In genomic region chr1:160167580-160167979, GRCh38 we compare ENCODE assay signal across 17 cellular contexts. TPM values are rescaled to one million over a fixed set of nuclear protein-coding genes. Genes with fewer than 3 reads are reported as not detected.
A peak's percentile ranks its signal among the peaks of the same experiment; 100 is the strongest.
DNase-seq lines count a peak whose midpoint lies in the region; ATAC-seq, FAIRE-seq and TF ChIP-seq lines count a peak whose summit lies in the region.
"Had no signal": no experiment of that assay in that cellular context is flagged by ENCODE, and none has a peak within 500 bp of the region (broad histone marks: within the 10 kb centered on the region; RNA-seq: fewer than 3 reads in every experiment).

No MANE protein-coding gene starts in this region.

- in situ Hi-C loops in GM12878 (cut with MboI), result no loop called here

- SMC1A ChIA-PET in GM12878 (lab: Charles Lee; ENCODE audit: uncharacterized antibody, unreplicated experiment), result interaction anchor here (1.0 to 2.5 kb wide), 5 partner anchors 26 to 209 kb away, joined by 3 to 10 read pairs (median 5); no protein-coding TSS in a partner anchor

- no peak for TF ChIP-seq EP300 in GM12878 (IDR thresholded peaks at IDR 0.05; ENCODE audit: borderline replicate concordance in 1 of 2, control insufficient read depth in 1 of 2, low read depth in 2 of 2, low read length in 2 of 2)

- no peak for TF ChIP-seq POLR2A in GM12878 (IDR thresholded peaks at IDR 0.05; ENCODE audit: low read depth, low read length)
- no peak for TF ChIP-seq POLR2A in vagina (IDR thresholded peaks at IDR 0.05)

- H3K4me3 Mint-ChIP-seq in activated T-cell treated with anti-CD3 and anti-CD28 coated beads, Interleukin-2, amount 50 U/mL, for 4 hours, result no peak overlapping the region
- H3K4me3 Mint-ChIP-seq in activated T-cell treated with anti-CD3 and anti-CD28 coated beads, Interleukin-2, amount 50 U/mL, for 24 hours, result no peak overlapping the region
- H3K4me3 Mint-ChIP-seq in stimulated activated naive CD8-positive, alpha-beta T cell treated with anti-CD3 and anti-CD28 coated beads, Interleukin-15, Interleukin-2, amounts not matched to agents 100 ng/mL and 50 ng/mL, for 24 hours, result no peak overlapping the region

- no TSS peak for BruUV-seq in GM12878 (replicated peaks; lab: Mats Ljungman, UMichigan)

- 67% methylated on average over 6 of the region's 6 CpGs for WGBS in GM12878 (ENCODE audit: insufficient coverage, insufficient replicate concordance, low lambda C conversion rate, missing lambda C conversion rate)

- no peak for FAIRE-seq in GM12878 (lab: Jason Lieb, UNC)

- H3K4me3 ChIP-seq in GM12878 (no peak overlapping the region), vagina (no peak overlapping the region)

- no peaks in the 10 kb centered on the region for H3K36me3 Mint-ChIP-seq in activated T-cell treated with anti-CD3 and anti-CD28 coated beads, Interleukin-2, amount 50 U/mL, for 4 hours (ENCODE audit: insufficient read depth)
- H3K36me3 Mint-ChIP-seq in activated T-cell treated with anti-CD3 and anti-CD28 coated beads, Interleukin-2, amount 50 U/mL, for 24 hours (ENCODE audit: low read depth), result no peaks in the 10 kb centered on the region
- no peaks in the 10 kb centered on the region for H3K36me3 Mint-ChIP-seq in stimulated activated naive CD8-positive, alpha-beta T cell treated with anti-CD3 and anti-CD28 coated beads, Interleukin-15, Interleukin-2, amounts not matched to agents 100 ng/mL and 50 ng/mL, for 24 hours (ENCODE audit: low read depth)

- TF ChIP-seq RAD21 in GM12878 (IDR thresholded peaks at IDR 0.05; ENCODE audit: insufficient read depth, low read depth, low read length), result no peak

- H3K27ac ChIP-seq in GM12878 (ENCODE audit: control insufficient read depth, insufficient read depth), result no peak overlapping the region
- H3K27ac ChIP-seq in vagina, result no peak overlapping the region
- H3K27ac ChIP-seq: epithelial cell of prostate, KMS-11 had no signal

- peak; percentile 68 to 81 for ATAC-seq in activated T-cell treated with anti-CD3 and anti-CD28 coated beads, Interleukin-2, amount 50 U/mL, for 4 hours
- ATAC-seq in GM12878 (peak; percentile 29), GM21526 (IDR thresholded peaks at IDR 0.05; ENCODE audit: low FRiP score, unreplicated experiment) (no peak)
- ATAC-seq: left ventricle myocardium superior had no signal

- POLR2A ChIA-PET in GM12878 (lab: Charles Lee), result interaction anchor here (1.0 kb wide), 1 partner anchor 98 kb away, joined by 3 read pairs; no protein-coding TSS in a partner anchor

- no peaks in the 10 kb centered on the region; a peak in 1 of 4 replicates for H3K27me3 ChIP-seq in GM12878 (replicated peaks in 1 of 2; ENCODE audit: control insufficient read depth in 2 of 2, insufficient read depth in 2 of 2, low read length in 1 of 2)
- H3K27me3 ChIP-seq in vagina, result no peaks in the 10 kb centered on the region

- no peaks in the 10 kb centered on the region for H4K20me1 ChIP-seq in GM12878 (ENCODE audit: control insufficient read depth, insufficient read depth)

- TF ChIP-seq CTCF in GM12878 (IDR thresholded peaks at IDR 0.05 in 2 of 3, conservative IDR thresholded peaks at IDR 0.05 in 1 of 3; ENCODE audit: control insufficient read depth in 2 of 3, extremely low read depth in 1 of 3, insufficient read depth in 1 of 3, low read depth in 3 of 3, low read length in 3 of 3), result peak in 2 of 3 experiments; percentile 11 to 22; a peak in 2 of 6 replicates
- TF ChIP-seq CTCF in vagina (IDR thresholded peaks at IDR 0.05), result no peak

- H3K9me3 ChIP-seq in GM12878 (replicated peaks; ENCODE audit: control insufficient read depth, insufficient read depth, low read length) (no peaks in the 10 kb centered on the region), vagina (no peaks in the 10 kb centered on the region)

- H3K36me3 ChIP-seq in GM12878 (ENCODE audit: control insufficient read depth in 2 of 2, insufficient read depth in 2 of 2, low read length in 1 of 2) (no peaks in the 10 kb centered on the region), vagina (no peaks in the 10 kb centered on the region)

- H3K4me2 ChIP-seq in GM12878 (ENCODE audit: control insufficient read depth, insufficient read depth), result no peak overlapping the region
- H3K4me2 ChIP-seq: KMS-11 had no signal

- no peak overlapping the region for H3K27ac Mint-ChIP-seq in activated T-cell treated with anti-CD3 and anti-CD28 coated beads, Interleukin-2, amount 50 U/mL, for 24 hours
- H3K27ac Mint-ChIP-seq in stimulated activated naive CD8-positive, alpha-beta T cell treated with anti-CD3 and anti-CD28 coated beads, Interleukin-15, Interleukin-2, amounts not matched to agents 100 ng/mL and 50 ng/mL, for 24 hours, result peak overlapping the region; percentile 64

- H3K9me3 Mint-ChIP-seq in activated T-cell treated with anti-CD3 and anti-CD28 coated beads, Interleukin-2, amount 50 U/mL, for 4 hours, result no peaks in the 10 kb centered on the region
- H3K9me3 Mint-ChIP-seq in activated T-cell treated with anti-CD3 and anti-CD28 coated beads, Interleukin-2, amount 50 U/mL, for 24 hours, result no peaks in the 10 kb centered on the region
- H3K9me3 Mint-ChIP-seq in stimulated activated naive CD8-positive, alpha-beta T cell treated with anti-CD3 and anti-CD28 coated beads, Interleukin-15, Interleukin-2, amounts not matched to agents 100 ng/mL and 50 ng/mL, for 24 hours, result no peaks in the 10 kb centered on the region

- no peak overlapping the region for H3K9ac ChIP-seq in GM12878 (ENCODE audit: control insufficient read depth, insufficient read depth, low read length)
- H3K9ac ChIP-seq: KMS-11 had no signal

- H3K4me1 ChIP-seq in GM12878 (ENCODE audit: control insufficient read depth, insufficient read depth, low read length) (peaks cover 22% of the 10 kb centered on the region), vagina (no peaks in the 10 kb centered on the region)

- H2AFZ ChIP-seq in GM12878 (ENCODE audit: control insufficient read depth, low read depth, low read length), result no peak overlapping the region

- intact Hi-C loops in GM12878 (cut with micrococcal nuclease; ENCODE audit: unreplicated experiment), result no loop called here
- intact Hi-C loops in vagina (cut with DNase I), result no loop called here

- H3K27me3 Mint-ChIP-seq in activated T-cell treated with anti-CD3 and anti-CD28 coated beads, Interleukin-2, amount 50 U/mL, for 4 hours (ENCODE audit: low read depth), result peaks cover 21% of the 10 kb centered on the region
- H3K27me3 Mint-ChIP-seq in activated T-cell treated with anti-CD3 and anti-CD28 coated beads, Interleukin-2, amount 50 U/mL, for 24 hours, result peaks cover 21% of the 10 kb centered on the region
- H3K27me3 Mint-ChIP-seq in stimulated activated naive CD8-positive, alpha-beta T cell treated with anti-CD3 and anti-CD28 coated beads, Interleukin-15, Interleukin-2, amounts not matched to agents 100 ng/mL and 50 ng/mL, for 24 hours, result peaks cover 19% of the 10 kb centered on the region

- no peak for DNase-seq in activated T-cell treated with anti-CD3 and anti-CD28 coated beads, Interleukin-2, amount 50 U/mL, for 4 hours
- no peak for DNase-seq in activated T-cell treated with anti-CD3 and anti-CD28 coated beads, Interleukin-2, amount 50 U/mL, for 24 hours
- DNase-seq in NAMALWA (ENCODE audit: low spot score) (peak; percentile 44), GM12878 (ENCODE audit: low read depth, low spot score) (no peak), nucleus accumbens (lab: John Stamatoyannopoulos, UW) (no peak), vagina (ENCODE audit: extremely low spot score in 2 of 2) (no peak)
- DNase-seq: activated CD4-positive, CD25-positive, alpha-beta regulatory T cell treated with anti-CD3 and anti-CD28 coated beads, Interleukin-2, amount 50 U/mL, for 72 hours; activated effector memory CD4-positive, alpha-beta T cell treated with Interleukin-2 at 50 U/mL for 16 hours; hypothalamus; left ventricle myocardium superior; NCI-H2029 treated with DMSO at 0.1 percent for 48 hours; SW 1271 had no signal

- CTCF ChIA-PET in GM12878 (lab: Yijun Ruan, JAX), result interaction anchor here (0.7 to 3.5 kb wide), 4 partner anchors 56 to 84 kb away, joined by 3 to 25 read pairs (median 4); no protein-coding TSS in a partner anchor

- RAD21 ChIA-PET in GM12878 (lab: Charles Lee; ENCODE audit: unreplicated experiment), result interaction anchor here (0.7 to 3.6 kb wide), 5 partner anchors 32 to 1084 kb away, joined by 3 to 14 read pairs (median 3); no protein-coding TSS in a partner anchor

- no peaks in the 10 kb centered on the region for H3K79me2 ChIP-seq in GM12878 (ENCODE audit: control insufficient read depth, insufficient read depth, low read length)

- H3K4me1 Mint-ChIP-seq in activated T-cell treated with anti-CD3 and anti-CD28 coated beads, Interleukin-2, amount 50 U/mL, for 4 hours (ENCODE audit: low read depth), result peaks cover 9% of the 10 kb centered on the region
- peaks cover 28% of the 10 kb centered on the region for H3K4me1 Mint-ChIP-seq in activated T-cell treated with anti-CD3 and anti-CD28 coated beads, Interleukin-2, amount 50 U/mL, for 24 hours (ENCODE audit: low read depth)
- peaks cover 40% of the 10 kb centered on the region for H3K4me1 Mint-ChIP-seq in stimulated activated naive CD8-positive, alpha-beta T cell treated with anti-CD3 and anti-CD28 coated beads, Interleukin-15, Interleukin-2, amounts not matched to agents 100 ng/mL and 50 ng/mL, for 24 hours (ENCODE audit: low read depth)

RNA-seq across cellular contexts. Expression of gene ATP1A4, which starts 16.2 kb away (rescaled TPM):
- total RNA-seq in activated T-cell treated with anti-CD3 and anti-CD28 coated beads, Interleukin-2, amount 50 U/mL, for 4 hours, result not detected
- 5.1 and 5.6 TPM in 2 replicates for total RNA-seq in GM12878 (2013; cell fraction: nucleolus; rRNA removed)
- total RNA-seq in GM12878 (2014; rRNA removed) (0.34 and 0.82 TPM in 2 replicates), GM12878 (2014; rRNA removed; fragmentation: Illumina TruSeq; extraction: Trizol) (0.31 and 0.41 TPM in 2 replicates), GM12878 (2021) (0.62 TPM in 1 of 2 replicates, not detected in the other), vagina (not detected)
- polyA plus RNA-seq in GM12878 (2011; ENCODE audit: low read depth), result 0.83 TPM
- polyA plus RNA-seq in GM12878 (2011; rRNA removed) (0.24 and 0.34 TPM in 2 replicates), GM12878 (2014; fragmentation: Illumina TruSeq; extraction: Trizol) (0.76 and 0.81 TPM in 2 replicates), GM12878 (2014; fragmentation: Nextera tagmentation; extraction: Ambion mirVana) (1 to 10 TPM in 1 of 2 experiments, under 1 TPM in 1; 0.75 to 1.0 TPM), GM12878 (2014; rRNA removed) (0.46 and 0.79 TPM in 2 replicates), GM12878 (2016; fragmentation: Nextera tagmentation; extraction: Ambion mirVana) (under 1 TPM; 0.47 to 0.63 TPM)
- 0.16 and 0.37 TPM in 2 replicates for polyA plus RNA-seq in GM12878 (2011; cell fraction: cytosol; rRNA removed)
- polyA plus RNA-seq in GM12878 (2011; cell fraction: nucleus; rRNA removed), result 0.95 and 2.1 TPM in 2 replicates
- 0.46 and 0.49 TPM in 2 replicates for polyA plus RNA-seq in GM12878 (2012)
- not detected in 2 replicates for polyA minus RNA-seq in GM12878 (2011; rRNA and poly(A)+ RNA removed)
- polyA minus RNA-seq in GM12878 (2011; cell fraction: cytosol; rRNA and poly(A)+ RNA removed), result not detected in 2 replicates
- polyA minus RNA-seq in GM12878 (2011; cell fraction: nucleus; rRNA and poly(A)+ RNA removed), result 0.73 and 0.86 TPM in 2 replicates
- total RNA-seq: left ventricle myocardium superior had no signal
- polyA plus RNA-seq: neural cell had no signal

RNA-seq across cellular contexts. Expression of gene CASQ1, which starts 22.8 kb away (rescaled TPM):
- not detected for total RNA-seq in activated T-cell treated with anti-CD3 and anti-CD28 coated beads, Interleukin-2, amount 50 U/mL, for 4 hours
- 1.0 and 1.7 TPM in 2 replicates for total RNA-seq in GM12878 (2013; cell fraction: nucleolus; rRNA removed)
- total RNA-seq in GM12878 (2014; rRNA removed) (0.28 and 0.38 TPM in 2 replicates), GM12878 (2014; rRNA removed; fragmentation: Illumina TruSeq; extraction: Trizol) (0.14 and 0.27 TPM in 2 replicates), GM12878 (2021) (0.21 and 0.40 TPM in 2 replicates), vagina (not detected)
- polyA plus RNA-seq in GM12878 (2011; ENCODE audit: low read depth), result 0.91 TPM
- polyA plus RNA-seq in GM12878 (2011; rRNA removed) (0.73 and 0.77 TPM in 2 replicates), GM12878 (2014; fragmentation: Illumina TruSeq; extraction: Trizol) (0.40 and 0.92 TPM in 2 replicates), GM12878 (2014; fragmentation: Nextera tagmentation; extraction: Ambion mirVana) (under 1 TPM; 0.22 to 0.61 TPM), GM12878 (2014; rRNA removed) (0.44 and 0.95 TPM in 2 replicates), GM12878 (2016; fragmentation: Nextera tagmentation; extraction: Ambion mirVana) (under 1 TPM; 0.10 to 0.42 TPM)
- 0.28 and 0.37 TPM in 2 replicates for polyA plus RNA-seq in GM12878 (2011; cell fraction: cytosol; rRNA removed)
- 2.6 and 3.0 TPM in 2 replicates for polyA plus RNA-seq in GM12878 (2011; cell fraction: nucleus; rRNA removed)
- polyA plus RNA-seq in GM12878 (2012), result 0.59 and 0.72 TPM in 2 replicates
- polyA minus RNA-seq in GM12878 (2011; rRNA and poly(A)+ RNA removed), result 0.10 TPM in 1 of 2 replicates, not detected in the other
- not detected in 2 replicates for polyA minus RNA-seq in GM12878 (2011; cell fraction: cytosol; rRNA and poly(A)+ RNA removed)
- 0.57 TPM in 1 of 2 replicates, not detected in the other for polyA minus RNA-seq in GM12878 (2011; cell fraction: nucleus; rRNA and poly(A)+ RNA removed)
- polyA plus RNA-seq: neural cell had no signal

RNA-seq across cellular contexts. Expression of gene PEA15, which starts 37.6 kb away (rescaled TPM):
- 10 to 100 TPM; 83.2 to 99.6 (median 83.7) TPM for total RNA-seq in activated T-cell treated with anti-CD3 and anti-CD28 coated beads, Interleukin-2, amount 50 U/mL, for 4 hours
- 11.8 and 13.4 TPM in 2 replicates for total RNA-seq in GM12878 (2013; cell fraction: nucleolus; rRNA removed)
- 37.6 and 40.2 TPM in 2 replicates for total RNA-seq in GM12878 (2014; rRNA removed)
- total RNA-seq in GM12878 (2014; rRNA removed; fragmentation: Illumina TruSeq; extraction: Trizol), result 65.1 and 68.1 TPM in 2 replicates
- total RNA-seq in GM12878 (2021), result 66.2 and 69.1 TPM in 2 replicates
- polyA plus RNA-seq in GM12878 (2011; ENCODE audit: low read depth), result 24.7 TPM
- 173 and 185 TPM in 2 replicates for polyA plus RNA-seq in GM12878 (2011; rRNA removed)
- 166 and 185 TPM in 2 replicates for polyA plus RNA-seq in GM12878 (2011; cell fraction: cytosol; rRNA removed)
- 69.5 and 83.5 TPM in 2 replicates for polyA plus RNA-seq in GM12878 (2011; cell fraction: nucleus; rRNA removed)
- polyA plus RNA-seq in GM12878 (2012), result 41.8 and 56.2 TPM in 2 replicates
- polyA plus RNA-seq in GM12878 (2014; fragmentation: Illumina TruSeq; extraction: Trizol), result 269 and 323 TPM in 2 replicates
- 10 to 100 TPM; 15.1 to 28.2 TPM for polyA plus RNA-seq in GM12878 (2014; fragmentation: Nextera tagmentation; extraction: Ambion mirVana)
- 113 and 119 TPM in 2 replicates for polyA plus RNA-seq in GM12878 (2014; rRNA removed)
- 10 to 100 TPM; 64.4 to 68.2 TPM for polyA plus RNA-seq in GM12878 (2016; fragmentation: Nextera tagmentation; extraction: Ambion mirVana)
- polyA minus RNA-seq in GM12878 (2011; rRNA and poly(A)+ RNA removed), result 89.0 and 91.0 TPM in 2 replicates
- 15.2 and 20.8 TPM in 2 replicates for polyA minus RNA-seq in GM12878 (2011; cell fraction: cytosol; rRNA and poly(A)+ RNA removed)
- polyA minus RNA-seq in GM12878 (2011; cell fraction: nucleus; rRNA and poly(A)+ RNA removed), result 8.1 and 11.2 TPM in 2 replicates
- total RNA-seq in vagina, result 89.1 TPM

RNA-seq across cellular contexts. Expression of gene ATP1A2, which starts 52.0 kb away (rescaled TPM):
- not detected for total RNA-seq in activated T-cell treated with anti-CD3 and anti-CD28 coated beads, Interleukin-2, amount 50 U/mL, for 4 hours
- not detected in 2 replicates for total RNA-seq in GM12878 (2013; cell fraction: nucleolus; rRNA removed)
- total RNA-seq in GM12878 (2014; rRNA removed) (not detected in 2 replicates), GM12878 (2014; rRNA removed; fragmentation: Illumina TruSeq; extraction: Trizol) (not detected in 2 replicates), GM12878 (2021) (not detected in 2 replicates), vagina (11.0 TPM)
- not detected for polyA plus RNA-seq in GM12878 (2011; ENCODE audit: low read depth)
- polyA plus RNA-seq in GM12878 (2011; rRNA removed) (0.03 and 0.15 TPM in 2 replicates), GM12878 (2014; fragmentation: Illumina TruSeq; extraction: Trizol) (not detected in 2 replicates), GM12878 (2014; fragmentation: Nextera tagmentation; extraction: Ambion mirVana) (not detected), GM12878 (2014; rRNA removed) (not detected in 2 replicates), GM12878 (2016; fragmentation: Nextera tagmentation; extraction: Ambion mirVana) (not detected)
- 0.16 TPM in 1 of 2 replicates, not detected in the other for polyA plus RNA-seq in GM12878 (2011; cell fraction: cytosol; rRNA removed)
- 0.06 TPM in 1 of 2 replicates, not detected in the other for polyA plus RNA-seq in GM12878 (2011; cell fraction: nucleus; rRNA removed)
- polyA plus RNA-seq in GM12878 (2012), result not detected in 2 replicates
- polyA minus RNA-seq in GM12878 (2011; rRNA and poly(A)+ RNA removed), result not detected in 2 replicates
- polyA minus RNA-seq in GM12878 (2011; cell fraction: cytosol; rRNA and poly(A)+ RNA removed), result not detected in 2 replicates
- polyA minus RNA-seq in GM12878 (2011; cell fraction: nucleus; rRNA and poly(A)+ RNA removed), result not detected in 2 replicates

Comparison
In these comparisons a context has a peak if more than half of its experiments do, and no peak if none do; other contexts are left out.
1. CTCF ChIP-seq: peak in GM12878 (2 of 3); none in vagina (0 of 3).